In genomic region chr9:128712451-128713410, GRCh38 we compare ENCODE assay signal across 18 cellular contexts. TPM values are rescaled to one million over a fixed set of nuclear protein-coding genes. Genes with fewer than 3 reads are reported as not detected.
DNase-seq lines count a peak whose midpoint lies in the region; ATAC-seq and TF ChIP-seq lines count a peak whose summit lies in the region.
"Had no signal": no experiment of that assay in that cellular context is flagged by ENCODE, and none has a peak within 500 bp of the region (broad histone marks: within the 10 kb centered on the region; RNA-seq: fewer than 3 reads in every experiment).

No MANE protein-coding gene starts in this region.

- no peaks in the 10 kb centered on the region for H3K9me3 Mint-ChIP-seq in stimulated activated effector memory CD8-positive, alpha-beta T cell treated with anti-CD3 and anti-CD28 coated beads, Interleukin-12 subunit alpha, Interleukin-12 subunit beta, amount 100 ng/mL, for 72 hours
- H3K9me3 Mint-ChIP-seq in activated CD4-positive, alpha-beta memory T cell treated with anti-CD3 and anti-CD28 coated beads, Interleukin-2, amount 10 ng/mL, durations not matched to agents 7 days and 5 days, result no peaks in the 10 kb centered on the region
- H3K9me3 Mint-ChIP-seq: activated CD4-positive, alpha-beta T cell treated with anti-CD3 and anti-CD28 coated beads, Interleukin-2, amount 10 ng/mL, durations not matched to agents 7 days and 5 days; immature natural killer cell; memory B cell; nephron had no signal

- H3K4me3 Mint-ChIP-seq in stimulated activated effector memory CD8-positive, alpha-beta T cell treated with anti-CD3 and anti-CD28 coated beads, Interleukin-12 subunit alpha, Interleukin-12 subunit beta, amount 100 ng/mL, for 72 hours, result no peak overlapping the region
- H3K4me3 Mint-ChIP-seq in activated CD4-positive, alpha-beta memory T cell treated with anti-CD3 and anti-CD28 coated beads, Interleukin-2, amount 10 ng/mL, durations not matched to agents 7 days and 5 days, result no peak overlapping the region
- H3K4me3 Mint-ChIP-seq: activated CD4-positive, alpha-beta T cell treated with anti-CD3 and anti-CD28 coated beads, Interleukin-2, amount 10 ng/mL, durations not matched to agents 7 days and 5 days; immature natural killer cell; memory B cell; nephron had no signal

- POLR2A ChIA-PET in SK-N-SH (lab: Yijun Ruan, JAX), result no interaction called here
- POLR2A ChIA-PET in activated CD4-positive, alpha-beta memory T cell treated with anti-CD3 and anti-CD28 coated beads, Interleukin-2, amount 10 ng/mL, durations not matched to agents 7 days and 5 days (lab: Charles Lee), result no interaction called here

- H3K79me2 ChIP-seq in SK-N-SH (ENCODE audit: insufficient read depth), result no peaks in the 10 kb centered on the region

- no peaks in the 10 kb centered on the region for H3K36me3 ChIP-seq in SK-N-SH (replicated peaks in 1 of 2; ENCODE audit: control insufficient read depth in 1 of 2, insufficient read depth in 2 of 2, low read length in 1 of 2)
- H3K36me3 ChIP-seq: ascending aorta, prostate gland had no signal

- H3K27me3 Mint-ChIP-seq in activated CD4-positive, alpha-beta memory T cell treated with anti-CD3 and anti-CD28 coated beads, Interleukin-2, amount 10 ng/mL, durations not matched to agents 7 days and 5 days, result no peaks in the 10 kb centered on the region
- H3K27me3 Mint-ChIP-seq: activated CD4-positive, alpha-beta T cell treated with anti-CD3 and anti-CD28 coated beads, Interleukin-2, amount 10 ng/mL, durations not matched to agents 7 days and 5 days; memory B cell had no signal

- no peaks in the 10 kb centered on the region for H3K9me3 ChIP-seq in SK-N-SH
- H3K9me3 ChIP-seq: ascending aorta, heart right ventricle, prostate gland had no signal

- H3K9me2 ChIP-seq in SK-N-SH, result no peaks in the 10 kb centered on the region

- CTCF ChIA-PET in SK-N-SH (lab: Yijun Ruan, JAX), result interaction anchor here (1.0 to 2.9 kb wide), 3 partner anchors 9 to 274 kb away, joined by 3 to 16 read pairs (median 4); partner anchors contain the start of gene PKN3
- CTCF ChIA-PET in activated CD4-positive, alpha-beta memory T cell treated with anti-CD3 and anti-CD28 coated beads, Interleukin-2, amount 10 ng/mL, durations not matched to agents 7 days and 5 days (lab: Charles Lee), result no interaction called here

- peaks cover 0 to 3% of the 10 kb centered on the region in 2 experiments; a peak in 1 of 4 replicates for H3K4me1 ChIP-seq in SK-N-SH (ENCODE audit: control insufficient read depth in 1 of 2, insufficient read depth in 2 of 2, low read depth in 1 of 2, low read length in 1 of 2)
- H3K4me1 ChIP-seq: ascending aorta, heart right ventricle, prostate gland had no signal

- H3K4me3 ChIP-seq in SK-N-SH (ENCODE audit: low read depth in 2 of 2, low read length in 1 of 2), result no peak overlapping the region
- H3K4me3 ChIP-seq: ascending aorta, heart right ventricle, prostate gland had no signal

- no peak overlapping the region for H3K27ac ChIP-seq in SK-N-SH (ENCODE audit: low read depth in 2 of 2, low read length in 1 of 2)
- H3K27ac ChIP-seq: ascending aorta, heart right ventricle, HL-60, prostate gland had no signal

- H3K36me3 Mint-ChIP-seq in stimulated activated effector memory CD8-positive, alpha-beta T cell treated with anti-CD3 and anti-CD28 coated beads, Interleukin-12 subunit alpha, Interleukin-12 subunit beta, amount 100 ng/mL, for 72 hours, result no peaks in the 10 kb centered on the region
- no peaks in the 10 kb centered on the region for H3K36me3 Mint-ChIP-seq in activated CD4-positive, alpha-beta memory T cell treated with anti-CD3 and anti-CD28 coated beads, Interleukin-2, amount 10 ng/mL, durations not matched to agents 7 days and 5 days (ENCODE audit: low read depth)
- H3K36me3 Mint-ChIP-seq: immature natural killer cell, memory B cell had no signal

- WGBS in SK-N-SH (ENCODE audit: low lambda C conversion rate), result 89% methylated on average over 13 of the region's 26 CpGs

- H3F3A ChIP-seq in SK-N-SH (replicated peaks; ENCODE audit: insufficient read depth), result no peaks in the 10 kb centered on the region

- TF ChIP-seq RAD21 in SK-N-SH (IDR thresholded peaks at IDR 0.05; ENCODE audit: low read length), result no peak

- H3K9ac ChIP-seq in SK-N-SH, result no peak overlapping the region

- H3K4me2 ChIP-seq in SK-N-SH, result no peak overlapping the region

- no peak for TF ChIP-seq CTCF in SK-N-SH (IDR thresholded peaks at IDR 0.05)

- intact Hi-C loops in left ventricle myocardium superior (cut with micrococcal nuclease), result no loop called here

- peak; percentile 17 for DNase-seq in SK-N-SH
- DNase-seq in left ventricle myocardium superior, result peak; percentile 21
- no peak for DNase-seq in stimulated activated effector memory CD8-positive, alpha-beta T cell treated with anti-CD3 and anti-CD28 coated beads, Interleukin-12 subunit alpha, Interleukin-12 subunit beta, amount 100 ng/mL, for 72 hours (ENCODE audit: low spot score in 2 of 2)
- DNase-seq in NCI-H1105 (lab: John Stamatoyannopoulos, UW), result no peak
- no peak for DNase-seq in activated CD4-positive, alpha-beta memory T cell treated with anti-CD3 and anti-CD28 coated beads, Interleukin-2, amount 10 ng/mL, durations not matched to agents 7 days and 5 days
- DNase-seq: activated CD4-positive, alpha-beta T cell treated with anti-CD3 and anti-CD28 coated beads, Interleukin-2, amount 10 ng/mL, durations not matched to agents 7 days and 5 days; heart right ventricle; immature natural killer cell; NCI-H187; NCI-H446; NK-92 treated with Interleukin-12 subunit alpha and Interleukin-12 subunit beta, amount 100 ng/mL, for 24 hours had no signal

- H3K27me3 ChIP-seq in SK-N-SH (ENCODE audit: insufficient read depth), result no peaks in the 10 kb centered on the region
- H3K27me3 ChIP-seq: ascending aorta, heart right ventricle had no signal

- H4K20me1 ChIP-seq in SK-N-SH (ENCODE audit: insufficient read depth), result no peaks in the 10 kb centered on the region

- ATAC-seq in SK-N-SH treated with all-trans-retinoic acid at 6 μM for 48 hours (no peak), left ventricle myocardium superior (no peak)
- peak; percentile 9 for ATAC-seq in stimulated activated effector memory CD8-positive, alpha-beta T cell treated with anti-CD3 and anti-CD28 coated beads, Interleukin-12 subunit alpha, Interleukin-12 subunit beta, amount 100 ng/mL, for 72 hours
- ATAC-seq: HCT116 had no signal

- H3K27ac Mint-ChIP-seq in stimulated activated effector memory CD8-positive, alpha-beta T cell treated with anti-CD3 and anti-CD28 coated beads, Interleukin-12 subunit alpha, Interleukin-12 subunit beta, amount 100 ng/mL, for 72 hours, result no peak overlapping the region
- no peak overlapping the region for H3K27ac Mint-ChIP-seq in activated CD4-positive, alpha-beta memory T cell treated with anti-CD3 and anti-CD28 coated beads, Interleukin-2, amount 10 ng/mL, durations not matched to agents 7 days and 5 days
- H3K27ac Mint-ChIP-seq: activated CD4-positive, alpha-beta T cell treated with anti-CD3 and anti-CD28 coated beads, Interleukin-2, amount 10 ng/mL, durations not matched to agents 7 days and 5 days; immature natural killer cell; memory B cell; nephron had no signal

- TF ChIP-seq EP300 in SK-N-SH (IDR thresholded peaks at IDR 0.05; ENCODE audit: borderline replicate concordance in 1 of 2, low read depth in 1 of 2, low read length in 1 of 2), result no peak

- no peak overlapping the region for H2AFZ ChIP-seq in SK-N-SH (ENCODE audit: low read depth)

- H3K4me1 Mint-ChIP-seq in stimulated activated effector memory CD8-positive, alpha-beta T cell treated with anti-CD3 and anti-CD28 coated beads, Interleukin-12 subunit alpha, Interleukin-12 subunit beta, amount 100 ng/mL, for 72 hours, result no peaks in the 10 kb centered on the region
- H3K4me1 Mint-ChIP-seq in activated CD4-positive, alpha-beta memory T cell treated with anti-CD3 and anti-CD28 coated beads, Interleukin-2, amount 10 ng/mL, durations not matched to agents 7 days and 5 days, result no peaks in the 10 kb centered on the region
- H3K4me1 Mint-ChIP-seq: activated CD4-positive, alpha-beta T cell treated with anti-CD3 and anti-CD28 coated beads, Interleukin-2, amount 10 ng/mL, durations not matched to agents 7 days and 5 days; immature natural killer cell; memory B cell; nephron had no signal

TF ChIP-seq in SK-N-SH, 30 proteins besides CTCF, POLR2A, EP300 and RAD21 (continues in another document):
- no peak for TF ChIP-seq FOXM1 (IDR thresholded peaks at IDR 0.05; ENCODE audit: low read depth)

TF ChIP-seq in SK-N-SH treated with all-trans-retinoic acid at 6 μM for 48 hours, 23 proteins besides CTCF, POLR2A, EP300 and RAD21 (continues in another document):
- TF ChIP-seq OSR1 (CRISPR knock-in tag; IDR thresholded peaks at IDR 0.05) (no peak), RARB (CRISPR knock-in tag; IDR thresholded peaks at IDR 0.05) (no peak)

RNA-seq across cellular contexts. Expression of gene PKN3, which starts 10.4 kb away (rescaled TPM):
- polyA plus RNA-seq in SK-N-SH (2012; rRNA removed), result 5.0 and 7.8 TPM in 2 replicates
- 1.8 and 4.1 TPM in 2 replicates for polyA plus RNA-seq in SK-N-SH (2012; cell fraction: cytosol; rRNA removed)
- polyA plus RNA-seq in SK-N-SH (2012; cell fraction: nucleus; rRNA removed), result 15.1 and 16.8 TPM in 2 replicates
- 5.9 TPM for total RNA-seq in left ventricle myocardium superior
- total RNA-seq in activated CD4-positive, alpha-beta memory T cell treated with anti-CD3 and anti-CD28 coated beads, Interleukin-2, amount 10 ng/mL, durations not matched to agents 7 days and 5 days, result 1 to 10 TPM; 5.0 to 5.6 TPM

RNA-seq across cellular contexts. Expression of gene ZDHHC12, which starts 11.2 kb away (rescaled TPM):
- 36.6 and 51.3 TPM in 2 replicates for polyA plus RNA-seq in SK-N-SH (2012; rRNA removed)
- 20.8 and 32.1 TPM in 2 replicates for polyA plus RNA-seq in SK-N-SH (2012; cell fraction: cytosol; rRNA removed)
- polyA plus RNA-seq in SK-N-SH (2012; cell fraction: nucleus; rRNA removed), result 26.9 and 52.8 TPM in 2 replicates
- total RNA-seq in left ventricle myocardium superior, result 5.7 TPM
- total RNA-seq in activated CD4-positive, alpha-beta memory T cell treated with anti-CD3 and anti-CD28 coated beads, Interleukin-2, amount 10 ng/mL, durations not matched to agents 7 days and 5 days, result 10 to 100 TPM; 79.3 to 81.5 TPM

RNA-seq across cellular contexts. Expression of gene SET, which starts 23.7 kb away (rescaled TPM):
- 64.6 and 79.5 TPM in 2 replicates for polyA plus RNA-seq in SK-N-SH (2012; rRNA removed)
- polyA plus RNA-seq in SK-N-SH (2012; cell fraction: cytosol; rRNA removed), result 101 and 156 TPM in 2 replicates
- 59.7 and 115 TPM in 2 replicates for polyA plus RNA-seq in SK-N-SH (2012; cell fraction: nucleus; rRNA removed)
- 201 TPM for total RNA-seq in left ventricle myocardium superior
- 100 to 1,000 TPM; 355 to 379 TPM for total RNA-seq in activated CD4-positive, alpha-beta memory T cell treated with anti-CD3 and anti-CD28 coated beads, Interleukin-2, amount 10 ng/mL, durations not matched to agents 7 days and 5 days

RNA-seq across cellular contexts. Expression of gene DYNC2I2, which starts 56.1 kb away (rescaled TPM):
- polyA plus RNA-seq in SK-N-SH (2012; rRNA removed), result 57.2 and 73.7 TPM in 2 replicates
- polyA plus RNA-seq in SK-N-SH (2012; cell fraction: cytosol; rRNA removed), result 26.1 and 39.0 TPM in 2 replicates
- polyA plus RNA-seq in SK-N-SH (2012; cell fraction: nucleus; rRNA removed), result 102 and 199 TPM in 2 replicates
- total RNA-seq in left ventricle myocardium superior, result 36.8 TPM
- 10 to 100 TPM; 51.5 to 53.5 TPM for total RNA-seq in activated CD4-positive, alpha-beta memory T cell treated with anti-CD3 and anti-CD28 coated beads, Interleukin-2, amount 10 ng/mL, durations not matched to agents 7 days and 5 days

RNA-seq across cellular contexts. Expression of gene ZER1, which starts 59.0 kb away (rescaled TPM):
- 25.4 and 30.9 TPM in 2 replicates for polyA plus RNA-seq in SK-N-SH (2012; rRNA removed)
- polyA plus RNA-seq in SK-N-SH (2012; cell fraction: cytosol; rRNA removed), result 12.0 and 17.2 TPM in 2 replicates
- polyA plus RNA-seq in SK-N-SH (2012; cell fraction: nucleus; rRNA removed), result 46.9 and 78.6 TPM in 2 replicates
- total RNA-seq in left ventricle myocardium superior, result 58.5 TPM
- 10 to 100 TPM; 24.1 to 24.4 TPM for total RNA-seq in activated CD4-positive, alpha-beta memory T cell treated with anti-CD3 and anti-CD28 coated beads, Interleukin-2, amount 10 ng/mL, durations not matched to agents 7 days and 5 days

Comparison
In these comparisons a context has a peak if more than half of its experiments do, and no peak if none do; other contexts are left out.
1. DNase-seq: peak in SK-N-SH (single experiment) and left ventricle myocardium superior (single experiment); none in stimulated activated effector memory CD8-positive, alpha-beta T cell treated with anti-CD3 and anti-CD28 coated beads, Interleukin-12 subunit alpha, Interleukin-12 subunit beta, amount 100 ng/mL, for 72 hours (0 of 2), NCI-H1105 (single experiment) and activated CD4-positive, alpha-beta memory T cell treated with anti-CD3 and anti-CD28 coated beads, Interleukin-2, amount 10 ng/mL, durations not matched to agents 7 days and 5 days (single experiment).
2. RNA of gene ZDHHC12, which starts 11.2 kb away (total RNA-seq): 79.3 to 81.5 TPM in activated CD4-positive, alpha-beta memory T cell treated with anti-CD3 and anti-CD28 coated beads, Interleukin-2, amount 10 ng/mL, durations not matched to agents 7 days and 5 days; 5.7 TPM in left ventricle myocardium superior (single experiment); every median in the first group is over 10 times any median in the second.